Comparison of ENCODE assay signal across 17 cellular contexts in genomic region chr1:219171192-219171935, GRCh38. TPM values are rescaled to one million over a fixed set of nuclear protein-coding genes. Genes with fewer than 3 reads are reported as not detected.
DNase-seq lines count a peak whose midpoint lies in the region; ATAC-seq, FAIRE-seq and TF ChIP-seq lines count a peak whose summit lies in the region.
"Had no signal": no experiment of that assay in that cellular context is flagged by ENCODE, and none has a peak within 500 bp of the region (broad histone marks: within the 10 kb centered on the region; RNA-seq: fewer than 3 reads in every experiment).

No MANE protein-coding gene starts in this region.

- WGBS in GM12878 (ENCODE audit: insufficient coverage, insufficient replicate concordance, low lambda C conversion rate, missing lambda C conversion rate): 53% methylated on average over 1 of the region's 1 CpG

- FAIRE-seq in GM12878 (lab: Jason Lieb, UNC): no peak
- FAIRE-seq: H54 had no signal

- no TSS peak for BruUV-seq in GM12878 (replicated peaks; lab: Mats Ljungman, UMichigan)

- no peak overlapping the region for H3K4me2 ChIP-seq in GM12878 (ENCODE audit: control insufficient read depth, insufficient read depth)
- H3K4me2 ChIP-seq: SK-N-SH had no signal

- TF ChIP-seq RAD21 in GM12878 (IDR thresholded peaks at IDR 0.05; ENCODE audit: insufficient read depth, low read depth, low read length): no peak

- no peak overlapping the region; the same call in 1 of the 2 replicates for H2AFZ ChIP-seq in GM12878 (ENCODE audit: control insufficient read depth, low read depth, low read length)

- peak; percentile 29 for DNase-seq in GF-D8 (lab: John Stamatoyannopoulos, UW)
- DNase-seq in NB4 (ENCODE audit: low read depth): peak; percentile 39
- DNase-seq in GM12878 (ENCODE audit: low read depth, low spot score): no peak
- peak; percentile 57 for DNase-seq in kidney epithelial cell (ENCODE audit: low read depth)
- no peak for DNase-seq in iPS-NIHi11 (ENCODE audit: low spot score)
- DNase-seq in NCI-H524 (lab: John Stamatoyannopoulos, UW): no peak
- no peak for DNase-seq in HCEC 1CT
- DNase-seq: activated CD4-positive, alpha-beta memory T cell treated with anti-CD3 and anti-CD28 coated beads, Interleukin-2, amount 10 ng/mL, durations not matched to agents 7 days and 5 days; left colon; MG63; OCI-M1; SK-N-SH; transverse colon had no signal

- no peaks in the 10 kb centered on the region for H3K36me3 ChIP-seq in GM12878 (ENCODE audit: control insufficient read depth in 2 of 2, insufficient read depth in 2 of 2, low read length in 1 of 2)
- no peaks in the 10 kb centered on the region for H3K36me3 ChIP-seq in kidney epithelial cell (ENCODE audit: control insufficient read depth, insufficient read depth, low read length)
- H3K36me3 ChIP-seq: adrenal gland, transverse colon had no signal

- in situ Hi-C loops in GM12878 (cut with MboI): no loop called here

- no peaks in the 10 kb centered on the region; the same call in 2 of the 3 replicates for H3K9me3 ChIP-seq in GM12878 (replicated peaks; ENCODE audit: control insufficient read depth, insufficient read depth, low read length)
- H3K9me3 ChIP-seq: adrenal gland, MG63, SK-N-SH, transverse colon had no signal

- POLR2A ChIA-PET in GM12878 (lab: Charles Lee): no interaction called here

- CTCF ChIA-PET in GM12878 (lab: Yijun Ruan, JAX): interaction anchor here (0.7 kb wide), 1 partner anchor 11 kb away, joined by 3 read pairs; no protein-coding TSS in a partner anchor

- TF ChIP-seq EP300 in GM12878 (IDR thresholded peaks at IDR 0.05; ENCODE audit: borderline replicate concordance in 1 of 2, control insufficient read depth in 1 of 2, low read depth in 2 of 2, low read length in 2 of 2): no peak

- no peak overlapping the region for H3K9ac ChIP-seq in GM12878 (ENCODE audit: control insufficient read depth, insufficient read depth, low read length)
- H3K9ac ChIP-seq: SK-N-SH had no signal

- ATAC-seq in GM12878: no peak
- ATAC-seq in HG03139 (IDR thresholded peaks at IDR 0.05; ENCODE audit: unreplicated experiment): no peak
- ATAC-seq: left colon had no signal

- RAD21 ChIA-PET in GM12878 (lab: Charles Lee; ENCODE audit: unreplicated experiment): interaction anchor here (7.2 kb wide), 1 partner anchor 17 kb away, joined by 134 read pairs; no protein-coding TSS in a partner anchor

- peaks cover under 1% of the 10 kb centered on the region; the same call in 1 of the 2 replicates for H3K4me1 ChIP-seq in GM12878 (ENCODE audit: control insufficient read depth, insufficient read depth, low read length)

- no peak overlapping the region for H3K4me3 ChIP-seq in NB4 (ENCODE audit: low read depth, low read length)
- H3K4me3 ChIP-seq in GM12878: no peak overlapping the region
- H3K4me3 ChIP-seq in kidney epithelial cell (ENCODE audit: low read depth, low read length): no peak overlapping the region
- H3K4me3 ChIP-seq: adrenal gland, MG63, transverse colon had no signal

- no peaks in the 10 kb centered on the region for H3K27me3 ChIP-seq in GM12878 (replicated peaks in 1 of 2; ENCODE audit: control insufficient read depth in 2 of 2, insufficient read depth in 2 of 2, low read length in 1 of 2)
- H3K27me3 ChIP-seq in kidney epithelial cell (ENCODE audit: control insufficient read depth, insufficient read depth, low read length): no peaks in the 10 kb centered on the region
- H3K27me3 ChIP-seq: adrenal gland, MG63, transverse colon had no signal

- H4K20me1 ChIP-seq in GM12878 (ENCODE audit: control insufficient read depth, insufficient read depth): no peaks in the 10 kb centered on the region

- TF ChIP-seq POLR2A in NB4 (IDR thresholded peaks at IDR 0.05; ENCODE audit: extremely low read depth, insufficient read length) (no peak), GM12878 (IDR thresholded peaks at IDR 0.05; ENCODE audit: low read depth, low read length) (no peak)

- SMC1A ChIA-PET in GM12878 (lab: Charles Lee; ENCODE audit: uncharacterized antibody, unreplicated experiment): interaction anchor here (1.0 kb wide), 2 partner anchors 10 to 82 kb away, joined by 3 to 4 read pairs; no protein-coding TSS in a partner anchor

- H3K27ac ChIP-seq in GM12878 (ENCODE audit: control insufficient read depth, insufficient read depth): no peak overlapping the region
- H3K27ac ChIP-seq: adrenal gland, C4-2B, transverse colon had no signal

- intact Hi-C loops in GM12878 (cut with micrococcal nuclease; ENCODE audit: unreplicated experiment): no loop called here

- no peak for TF ChIP-seq CTCF in NB4 (IDR thresholded peaks at IDR 0.05; ENCODE audit: low read depth, low read length)
- TF ChIP-seq CTCF in GM12878 (IDR thresholded peaks at IDR 0.05 in 2 of 3, conservative IDR thresholded peaks at IDR 0.05 in 1 of 3; ENCODE audit: control insufficient read depth in 2 of 3, extremely low read depth in 1 of 3, insufficient read depth in 1 of 3, low read depth in 3 of 3, low read length in 3 of 3): no peak
- TF ChIP-seq CTCF in kidney epithelial cell (IDR thresholded peaks at IDR 0.05; ENCODE audit: insufficient read depth, low read length, poor library complexity, severe bottlenecking): no peak

- peaks cover 26% of the 10 kb centered on the region for H3K79me2 ChIP-seq in GM12878 (ENCODE audit: control insufficient read depth, insufficient read depth, low read length)

TF ChIP-seq in GM12878, 131 proteins besides CTCF, POLR2A, EP300 and RAD21:
- TF ChIP-seq MLLT1 (IDR thresholded peaks at IDR 0.05) (no peak), JUNB (IDR thresholded peaks at IDR 0.05) (0 out of 2 replicates have a peak, but pooled peaks have one; percentile 24), IKZF2 (IDR thresholded peaks at IDR 0.05) (peak in 1 of 2 experiments; percentile 30; a peak in 1 of 4 replicates), NFIC (IDR thresholded peaks at IDR 0.05; ENCODE audit: low read depth, low read length) (no peak)

RNA-seq across cellular contexts. Expression of gene LYPLAL1, which starts 2.3 kb away (rescaled TPM):
- 211 and 228 TPM in 2 replicates for total RNA-seq in GM12878 (2013; cell fraction: nucleolus; rRNA removed)
- total RNA-seq in GM12878 (2014; rRNA removed) (17.9 and 22.4 TPM in 2 replicates), GM12878 (2014; rRNA removed; fragmentation: Illumina TruSeq; extraction: Trizol) (24.4 and 25.0 TPM in 2 replicates), GM12878 (2021) (24.9 and 25.7 TPM in 2 replicates), kidney epithelial cell (15.9 and 20.0 TPM in 2 replicates)
- 7.9 TPM for polyA plus RNA-seq in GM12878 (2011; ENCODE audit: low read depth)
- polyA plus RNA-seq in GM12878 (2011; rRNA removed) (48.5 and 90.0 TPM in 2 replicates), GM12878 (2014; fragmentation: Illumina TruSeq; extraction: Trizol) (19.4 and 23.2 TPM in 2 replicates), GM12878 (2014; fragmentation: Nextera tagmentation; extraction: Ambion mirVana) (100 to 1,000 TPM in 1 of 2 experiments, 10 to 100 TPM in 1; 97.0 to 112 TPM), GM12878 (2014; rRNA removed) (19.8 and 32.5 TPM in 2 replicates), GM12878 (2016; fragmentation: Nextera tagmentation; extraction: Ambion mirVana) (10 to 100 TPM; 70.0 to 83.0 TPM)
- polyA plus RNA-seq in GM12878 (2011; cell fraction: cytosol; rRNA removed): 6.5 and 7.6 TPM in 2 replicates
- 45.0 and 45.9 TPM in 2 replicates for polyA plus RNA-seq in GM12878 (2011; cell fraction: nucleus; rRNA removed)
- polyA plus RNA-seq in GM12878 (2012): 30.5 and 33.0 TPM in 2 replicates
- 20.7 and 26.6 TPM in 2 replicates for polyA minus RNA-seq in GM12878 (2011; rRNA and poly(A)+ RNA removed)
- polyA minus RNA-seq in GM12878 (2011; cell fraction: cytosol; rRNA and poly(A)+ RNA removed): 7.5 and 13.2 TPM in 2 replicates
- polyA minus RNA-seq in GM12878 (2011; cell fraction: nucleus; rRNA and poly(A)+ RNA removed): 73.3 and 111 TPM in 2 replicates

Comparison
In these comparisons a context has a peak if more than half of its experiments do, and no peak if none do; other contexts are left out.
1. DNase-seq: peak in GF-D8 (single experiment), NB4 (single experiment) and kidney epithelial cell (single experiment); none in GM12878 (single experiment), iPS-NIHi11 (single experiment), NCI-H524 (0 of 2) and HCEC 1CT (single experiment).